ENCODE assay signal across 18 cellular contexts in genomic region chr6:152979116-152979515, GRCh38. TPM values are rescaled to one million over a fixed set of nuclear protein-coding genes. Genes with fewer than 3 reads are reported as not detected.
DNase-seq lines count a peak whose midpoint lies in the region; ATAC-seq, FAIRE-seq and TF ChIP-seq lines count a peak whose summit lies in the region.
"Had no signal": no experiment of that assay in that cellular context is flagged by ENCODE, and none has a peak within 500 bp of the region (broad histone marks: within the 10 kb centered on the region; RNA-seq: fewer than 3 reads in every experiment).

No MANE protein-coding gene starts in this region.

- no peaks in the 10 kb centered on the region for H3K9me3 Mint-ChIP-seq in activated CD8-positive, alpha-beta memory T cell treated with anti-CD3 and anti-CD28 coated beads, Interleukin-2, amount 10 ng/mL, durations not matched to agents 7 days and 5 days (ENCODE audit: low read depth)
- H3K9me3 Mint-ChIP-seq: effector memory CD8-positive, alpha-beta T cell; natural killer cell treated with Interleukin-12 subunit alpha and Interleukin-12 subunit beta and Interleukin-15 and Interleukin-18, amount 100 ng/mL, for 72 hours had no signal

- DNase-seq in activated CD8-positive, alpha-beta memory T cell treated with anti-CD3 and anti-CD28 coated beads, Interleukin-2, amount 10 ng/mL, durations not matched to agents 7 days and 5 days = no peak
- no peak for DNase-seq in activated CD8-positive, alpha-beta memory T cell treated with anti-CD3 and anti-CD28 coated beads, Interleukin-2, amount 50 U/mL, for 48 hours
- DNase-seq in K562 (ENCODE audit: extremely low read depth in 1 of 4, low spot score in 3 of 4) (no peak), NCI-H446 (lab: John Stamatoyannopoulos, UW) (no peak)
- no peak for DNase-seq in activated CD4-positive, CD25-positive, alpha-beta regulatory T cell treated with anti-CD3 and anti-CD28 coated beads, Interleukin-2, amount 50 U/mL, for 72 hours
- DNase-seq in activated effector memory CD4-positive, alpha-beta T cell treated with Interleukin-2 at 50 U/mL for 16 hours = no peak
- DNase-seq: activated naive CD4-positive, alpha-beta T cell treated with anti-CD3 and anti-CD28 coated beads, Interleukin-2, amount 50 U/mL, for 16 hours; COR-L47; effector memory CD8-positive, alpha-beta T cell; foreskin melanocyte; GDM1; NCI-H1105; stimulated activated CD4-positive, alpha-beta T cell treated with anti-CD3 and anti-CD28 coated beads, Interleukin-2, amount 100 ng/mL, for 24 hours had no signal

- TF ChIP-seq EP300 in K562 (IDR thresholded peaks at IDR 0.05; ENCODE audit: low read length) = no peak

- TF ChIP-seq POLR2A in K562 (conservative IDR thresholded peaks at IDR 0.05) = no peak

- H3K4me3 ChIP-seq in Loucy (ENCODE audit: low read length, poor library complexity, severe bottlenecking) = peak overlapping the region; percentile 100
- peak overlapping the region; percentile 99; the same call in 1 of the 2 replicates for H3K4me3 ChIP-seq in K562
- peak overlapping the region; percentile 33 for H3K4me3 ChIP-seq in skeletal muscle satellite cell (ENCODE audit: low read length)
- H3K4me3 ChIP-seq: right atrium auricular region, thoracic aorta had no signal

- H3K9me2 ChIP-seq in Loucy (replicated peaks; ENCODE audit: low read depth, low read length) = no peaks in the 10 kb centered on the region

- H3K9me3 ChIP-seq in Loucy (ENCODE audit: insufficient read depth, low read depth, low read length) (no peaks in the 10 kb centered on the region), K562 (replicated peaks; ENCODE audit: control insufficient read depth, insufficient read depth, low read depth, low read length) (no peaks in the 10 kb centered on the region), skeletal muscle satellite cell (replicated peaks; ENCODE audit: low read length) (no peaks in the 10 kb centered on the region)
- H3K9me3 ChIP-seq: right atrium auricular region, thoracic aorta had no signal

- H3K36me3 ChIP-seq in Loucy (ENCODE audit: insufficient read depth, low read length) (peaks cover 13% of the 10 kb centered on the region), K562 (ENCODE audit: control insufficient read depth, insufficient read depth, low read length) (peaks cover 74% of the 10 kb centered on the region), skeletal muscle satellite cell (ENCODE audit: insufficient read depth, low read length) (peaks cover 29% of the 10 kb centered on the region)

- H3K27me3 Mint-ChIP-seq in activated CD8-positive, alpha-beta memory T cell treated with anti-CD3 and anti-CD28 coated beads, Interleukin-2, amount 10 ng/mL, durations not matched to agents 7 days and 5 days = no peaks in the 10 kb centered on the region
- H3K27me3 Mint-ChIP-seq: effector memory CD8-positive, alpha-beta T cell; natural killer cell treated with Interleukin-12 subunit alpha and Interleukin-12 subunit beta and Interleukin-15 and Interleukin-18, amount 100 ng/mL, for 72 hours had no signal

- no peak for FAIRE-seq in K562 (lab: Jason Lieb, UNC)

- WGBS in K562 (ENCODE audit: insufficient coverage, low coverage, missing lambda C conversion rate) = 48% methylated on average over 1 of the region's 1 CpG

- ATAC-seq in activated CD8-positive, alpha-beta memory T cell treated with anti-CD3 and anti-CD28 coated beads, Interleukin-2, amount 10 ng/mL, durations not matched to agents 7 days and 5 days = no peak
- no peak for ATAC-seq in K562
- ATAC-seq: effector memory CD8-positive, alpha-beta T cell; natural killer cell treated with Interleukin-12 subunit alpha and Interleukin-12 subunit beta and Interleukin-15 and Interleukin-18, amount 100 ng/mL, for 72 hours had no signal

- TF ChIP-seq RAD21 in K562 (CRISPR knock-in tag; conservative IDR thresholded peaks at IDR 0.05 in 1 of 2, IDR thresholded peaks at IDR 0.05 in 1 of 2) = no peak

- no TSS peak for BruUV-seq in K562 (replicated peaks; lab: Mats Ljungman, UMichigan)

- POLR2A ChIA-PET in K562 (lab: Yijun Ruan, JAX) = interaction anchor here (1.7 to 1.9 kb wide), 2 partner anchors 11 to 17 kb away, joined by 7 to 11 read pairs; no protein-coding TSS in a partner anchor

- H2AFZ ChIP-seq in Loucy (ENCODE audit: low read length) = no peak overlapping the region
- no peak overlapping the region for H2AFZ ChIP-seq in K562 (ENCODE audit: low read depth, low read length)

- H3K4me1 ChIP-seq in Loucy (ENCODE audit: insufficient read depth, low read length, poor library complexity, severe bottlenecking) (peaks cover 53% of the 10 kb centered on the region), K562 (replicated peaks in 1 of 2; ENCODE audit: control insufficient read depth in 2 of 2, insufficient read depth in 2 of 2, low read length in 2 of 2) (peaks cover 3 to 34% of the 10 kb centered on the region in 2 experiments), skeletal muscle satellite cell (ENCODE audit: control insufficient read depth, insufficient read depth, low read length) (peaks cover 21% of the 10 kb centered on the region)

- H3K4me2 ChIP-seq in Loucy (ENCODE audit: low read depth, low read length, poor library complexity, severe bottlenecking) (peak overlapping the region; percentile 97), K562 (ENCODE audit: insufficient read depth, low read length) (peak overlapping the region; percentile 75), skeletal muscle satellite cell (ENCODE audit: low read length) (peak overlapping the region; percentile 91)

- peaks cover 93% of the 10 kb centered on the region for H3K79me2 ChIP-seq in Loucy (ENCODE audit: insufficient read depth, low read length)
- peaks cover 97% of the 10 kb centered on the region for H3K79me2 ChIP-seq in K562 (ENCODE audit: control insufficient read depth, insufficient read depth, low read length)

- H3K9me1 ChIP-seq in K562 (ENCODE audit: control insufficient read depth, insufficient read depth, low read length) = peaks cover 4% of the 10 kb centered on the region

- no peak overlapping the region for H3K27ac Mint-ChIP-seq in activated CD8-positive, alpha-beta memory T cell treated with anti-CD3 and anti-CD28 coated beads, Interleukin-2, amount 10 ng/mL, durations not matched to agents 7 days and 5 days
- H3K27ac Mint-ChIP-seq: effector memory CD8-positive, alpha-beta T cell; natural killer cell treated with Interleukin-12 subunit alpha and Interleukin-12 subunit beta and Interleukin-15 and Interleukin-18, amount 100 ng/mL, for 72 hours had no signal

- H4K20me1 ChIP-seq in Loucy (ENCODE audit: insufficient read depth, low read length, poor library complexity, severe bottlenecking) (peaks cover 86% of the 10 kb centered on the region), K562 (replicated peaks; ENCODE audit: control insufficient read depth, insufficient read depth, low read length) (peaks cover 42% of the 10 kb centered on the region)

- peak overlapping the region; percentile 45 for H3K4me3 Mint-ChIP-seq in activated CD8-positive, alpha-beta memory T cell treated with anti-CD3 and anti-CD28 coated beads, Interleukin-2, amount 10 ng/mL, durations not matched to agents 7 days and 5 days
- H3K4me3 Mint-ChIP-seq: effector memory CD8-positive, alpha-beta T cell had no signal

- no peak overlapping the region for H3K27ac ChIP-seq in K562 (ENCODE audit: extremely low read depth, low read depth, low read length)
- H3K27ac ChIP-seq: right atrium auricular region, thoracic aorta had no signal

- intact Hi-C loops in K562 (cut with micrococcal nuclease) = no loop called here

- peaks cover 62% of the 10 kb centered on the region for H3K4me1 Mint-ChIP-seq in activated CD8-positive, alpha-beta memory T cell treated with anti-CD3 and anti-CD28 coated beads, Interleukin-2, amount 10 ng/mL, durations not matched to agents 7 days and 5 days

- H3K27me3 ChIP-seq in Loucy (ENCODE audit: insufficient read depth, low read length, poor library complexity, severe bottlenecking) (peaks cover 3% of the 10 kb centered on the region), K562 (ENCODE audit: control insufficient read depth in 2 of 2, insufficient read depth in 2 of 2, low read length in 2 of 2) (no peaks in the 10 kb centered on the region), skeletal muscle satellite cell (ENCODE audit: control insufficient read depth, insufficient read depth, low read length) (no peaks in the 10 kb centered on the region)
- H3K27me3 ChIP-seq: right atrium auricular region had no signal

- TF ChIP-seq CTCF in Loucy (conservative IDR thresholded peaks at IDR 0.05; ENCODE audit: low read length) = no peak
- TF ChIP-seq CTCF in K562 (IDR thresholded peaks at IDR 0.05 in 2 of 3, conservative IDR thresholded peaks at IDR 0.05 in 1 of 3; ENCODE audit: insufficient read depth in 2 of 3, low read depth in 1 of 3, low read length in 3 of 3) = no peak

- no peaks in the 10 kb centered on the region for H3F3A ChIP-seq in Loucy (ENCODE audit: low read depth)

- CTCF ChIA-PET in activated CD8-positive, alpha-beta memory T cell treated with anti-CD3 and anti-CD28 coated beads, Interleukin-2, amount 10 ng/mL, durations not matched to agents 7 days and 5 days (lab: Charles Lee) = no interaction called here
- CTCF ChIA-PET in K562 (lab: Yijun Ruan, JAX; ENCODE audit: low intra/inter-chr PET ratio) = no interaction called here

- in situ Hi-C loops in K562 (cut with MboI) = loop anchor here (25.0 kb wide), 2 partner anchors 1533 to 1567 kb away; partner anchors contain the start of gene CNKSR3

- peak overlapping the region; percentile 99 for H3K9ac ChIP-seq in Loucy (ENCODE audit: low read depth, low read length, poor library complexity, severe bottlenecking)
- peak overlapping the region in 1 of 2 experiments; percentile 97; a peak in 2 of 4 replicates for H3K9ac ChIP-seq in K562 (ENCODE audit: insufficient read depth in 1 of 2, low read depth in 2 of 2, low read length in 2 of 2)
- H3K9ac ChIP-seq in skeletal muscle satellite cell (ENCODE audit: low read depth, low read length) = no peak overlapping the region

- peaks cover 65% of the 10 kb centered on the region for H3K36me3 Mint-ChIP-seq in activated CD8-positive, alpha-beta memory T cell treated with anti-CD3 and anti-CD28 coated beads, Interleukin-2, amount 10 ng/mL, durations not matched to agents 7 days and 5 days

RNA-seq across cellular contexts. Expression of gene FBXO5, which starts 3.7 kb away (rescaled TPM):
- total RNA-seq in activated CD8-positive, alpha-beta memory T cell treated with anti-CD3 and anti-CD28 coated beads, Interleukin-2, amount 10 ng/mL, durations not matched to agents 7 days and 5 days = 10 to 100 TPM; 62.1 to 73.5 TPM
- 19.7 and 69.6 TPM in 2 replicates for total RNA-seq in K562 (2011; cell fraction: chromatin; rRNA removed; ENCODE audit: low replicate concordance)
- total RNA-seq in K562 (2011; cell fraction: nucleolus; rRNA removed) = 13.0 and 18.7 TPM in 2 replicates
- 31.2 and 38.1 TPM in 2 replicates for total RNA-seq in K562 (2011; cell fraction: nucleoplasm; rRNA removed)
- total RNA-seq in K562 (2014; rRNA removed) = 40.0 and 42.5 TPM in 2 replicates
- 82.7 and 89.7 TPM in 2 replicates for total RNA-seq in K562 (2014; rRNA removed; fragmentation: Illumina TruSeq; extraction: Trizol)
- total RNA-seq in K562 (2015; rRNA removed; fragmentation: Illumina TruSeq; extraction: Trizol) = 78.2 and 84.3 TPM in 2 replicates
- total RNA-seq in K562 (2021) = 62.9 and 64.6 TPM in 2 replicates
- polyA plus RNA-seq in K562 (2011; rRNA removed) = 52.1 and 89.3 TPM in 2 replicates
- polyA plus RNA-seq in K562 (2011; cell fraction: cytosol; rRNA removed) = 19.4 and 26.4 TPM in 2 replicates
- 23.1 and 33.3 TPM in 2 replicates for polyA plus RNA-seq in K562 (2011; cell fraction: nucleus; rRNA removed)
- 42.7 and 53.9 TPM in 2 replicates for polyA plus RNA-seq in K562 (2012)
- polyA plus RNA-seq in K562 (2014; fragmentation: Illumina TruSeq; extraction: Trizol) = 70.7 and 84.0 TPM in 2 replicates
- 10 to 100 TPM; 17.8 to 18.4 TPM for polyA plus RNA-seq in K562 (2014; fragmentation: Nextera tagmentation; extraction: Ambion mirVana)
- 56.8 and 59.1 TPM in 2 replicates for polyA plus RNA-seq in K562 (2014; rRNA removed)
- polyA minus RNA-seq in K562 (2011; rRNA and poly(A)+ RNA removed) = 70.0 and 71.7 TPM in 2 replicates
- polyA minus RNA-seq in K562 (2011; cell fraction: cytosol; rRNA and poly(A)+ RNA removed) = 17.7 and 28.9 TPM in 2 replicates
- 28.7 and 48.5 TPM in 2 replicates for polyA minus RNA-seq in K562 (2011; cell fraction: nucleus; rRNA and poly(A)+ RNA removed)
- 15.2 and 17.7 TPM in 2 replicates for total RNA-seq in skeletal muscle satellite cell (2012; rRNA removed)

RNA-seq across cellular contexts. Expression of gene MTRF1L, which starts 23.4 kb away (rescaled TPM):
- 10 to 100 TPM; 15.5 to 23.1 TPM for total RNA-seq in activated CD8-positive, alpha-beta memory T cell treated with anti-CD3 and anti-CD28 coated beads, Interleukin-2, amount 10 ng/mL, durations not matched to agents 7 days and 5 days
- total RNA-seq in K562 (2011; cell fraction: chromatin; rRNA removed; ENCODE audit: low replicate concordance) = 28.0 and 73.8 TPM in 2 replicates
- 11.5 and 18.9 TPM in 2 replicates for total RNA-seq in K562 (2011; cell fraction: nucleolus; rRNA removed)
- total RNA-seq in K562 (2011; cell fraction: nucleoplasm; rRNA removed) = 32.5 and 44.7 TPM in 2 replicates
- total RNA-seq in K562 (2014; rRNA removed) (26.7 and 29.6 TPM in 2 replicates), K562 (2014; rRNA removed; fragmentation: Illumina TruSeq; extraction: Trizol) (34.0 and 34.8 TPM in 2 replicates), K562 (2015; rRNA removed; fragmentation: Illumina TruSeq; extraction: Trizol) (27.3 and 32.3 TPM in 2 replicates), K562 (2021) (31.6 and 33.1 TPM in 2 replicates)
- polyA plus RNA-seq in K562 (2011; rRNA removed) (21.7 and 30.2 TPM in 2 replicates), K562 (2014; fragmentation: Illumina TruSeq; extraction: Trizol) (23.3 and 31.1 TPM in 2 replicates), K562 (2014; fragmentation: Nextera tagmentation; extraction: Ambion mirVana) (10 to 100 TPM; 10.7 to 13.7 TPM), K562 (2014; rRNA removed) (25.0 and 29.2 TPM in 2 replicates)
- polyA plus RNA-seq in K562 (2011; cell fraction: cytosol; rRNA removed) = 4.4 and 6.5 TPM in 2 replicates
- polyA plus RNA-seq in K562 (2011; cell fraction: nucleus; rRNA removed) = 18.8 and 19.6 TPM in 2 replicates
- 22.0 and 22.6 TPM in 2 replicates for polyA plus RNA-seq in K562 (2012)
- polyA minus RNA-seq in K562 (2011; rRNA and poly(A)+ RNA removed) = 34.4 and 42.3 TPM in 2 replicates
- polyA minus RNA-seq in K562 (2011; cell fraction: cytosol; rRNA and poly(A)+ RNA removed) = 5.6 and 10.9 TPM in 2 replicates
- polyA minus RNA-seq in K562 (2011; cell fraction: nucleus; rRNA and poly(A)+ RNA removed) = 43.5 and 72.9 TPM in 2 replicates
- 23.2 and 25.3 TPM in 2 replicates for total RNA-seq in skeletal muscle satellite cell (2012; rRNA removed)

Comparison
In these comparisons a context has a peak if more than half of its experiments do, and no peak if none do; other contexts are left out.
1. H3K4me3 ChIP-seq: peak in every context shown above with its lines; median percentile 100 in Loucy; 99 in K562; 33 in skeletal muscle satellite cell.